Comparison of ENCODE assay signal across 25 cellular contexts in the genomic region with DNA sequence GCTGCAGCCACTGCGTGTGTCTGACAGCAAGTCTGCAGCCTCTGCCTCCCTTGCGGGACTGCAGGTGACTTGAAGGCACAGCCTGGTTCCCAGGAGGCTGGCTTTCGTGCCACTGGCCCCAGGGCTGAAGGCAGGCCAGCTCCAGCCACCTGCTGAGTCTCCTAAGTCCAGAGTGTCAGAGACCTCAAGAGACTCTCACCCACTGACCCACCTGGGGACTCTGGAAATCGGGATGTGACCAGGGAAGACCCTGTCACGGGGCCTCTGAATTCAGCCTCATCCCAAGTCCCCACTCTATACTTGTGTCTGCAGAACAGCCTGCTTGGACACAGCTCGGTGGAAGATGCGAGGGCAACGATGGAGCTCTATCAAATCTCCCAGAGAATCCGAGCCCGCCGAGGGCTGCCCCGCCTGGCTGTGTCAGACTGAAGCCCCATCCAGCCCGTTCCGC. TPM values are rescaled to one million over a fixed set of nuclear protein-coding genes. Genes with fewer than 3 reads are reported as not detected.
DNase-seq lines count a peak whose midpoint lies in the region; ATAC-seq and TF ChIP-seq lines count a peak whose summit lies in the region.
"Had no signal": no experiment of that assay in that cellular context is flagged by ENCODE, and none has a peak within 500 bp of the region (broad histone marks: within the 10 kb centered on the region; RNA-seq: fewer than 3 reads in every experiment).

No MANE protein-coding gene starts in this region.

- H3K4me1 Mint-ChIP-seq in T-helper 1 cell treated with Interleukin-12 subunit alpha and Interleukin-12 subunit beta and Interleukin-4 antibody, amounts not matched to agents 30 μg/mL and 1 μg/mL, for 36 hours (ENCODE audit: low read depth): peaks cover 18% of the 10 kb centered on the region
- peaks cover 43 to 47% (median 43%) of the 10 kb centered on the region in 3 donors for H3K4me1 Mint-ChIP-seq in IgD-negative memory B cell
- H3K4me1 Mint-ChIP-seq: nephron had no signal

- DNase-seq in T-helper 1 cell (no peak), coronary artery (ENCODE audit: low spot score) (peak; percentile 67), sciatic nerve (ENCODE audit: low spot score) (peak; percentile 51), NCI-H524 treated with DMSO at 0.1 percent for 48 hours (lab: John Stamatoyannopoulos, UW) (no peak)
- DNase-seq: activated CD4-positive, alpha-beta T cell treated with anti-CD3 and anti-CD28 coated beads for 1 hour; activated gamma-delta T cell treated with Interleukin-2 at 50 U/mL for 16 hours; anterior cingulate cortex; dermis blood vessel endothelial cell; DND-41; HFFc6; left colon; NCI-H1694; SK-N-SH; stimulated activated CD4-positive, alpha-beta T cell treated with anti-CD3 and anti-CD28 coated beads, Interleukin-1b, Interleukin-23, amount 100 ng/mL, for 48 hours had no signal

- peak overlapping the region; percentile 50 for H3K27ac Mint-ChIP-seq in T-helper 1 cell treated with Interleukin-12 subunit alpha and Interleukin-12 subunit beta and Interleukin-4 antibody, amounts not matched to agents 30 μg/mL and 1 μg/mL, for 36 hours
- peak overlapping the region; percentile 78 to 97 (median 92) for H3K27ac Mint-ChIP-seq in IgD-negative memory B cell
- H3K27ac Mint-ChIP-seq: HFFc6, mesothelial cell of epicardium, nephron, progenitor cell of endocrine pancreas had no signal

- TF ChIP-seq CTCF in coronary artery (IDR thresholded peaks at IDR 0.05): no peak

- no peak overlapping the region for H3K4me3 ChIP-seq in coronary artery
- H3K4me3 ChIP-seq: cardiac muscle cell, tibial artery had no signal

- intact Hi-C loops in sciatic nerve (cut with DNase I): no loop called here

- no peaks in the 10 kb centered on the region for H3K9me3 Mint-ChIP-seq in T-helper 1 cell treated with Interleukin-12 subunit alpha and Interleukin-12 subunit beta and Interleukin-4 antibody, amounts not matched to agents 30 μg/mL and 1 μg/mL, for 36 hours
- no peaks in the 10 kb centered on the region for H3K9me3 Mint-ChIP-seq in IgD-negative memory B cell
- H3K9me3 Mint-ChIP-seq: HFFc6, mesothelial cell of epicardium, nephron had no signal

- H3K27ac ChIP-seq in coronary artery: no peak overlapping the region
- H3K27ac ChIP-seq: 22Rv1, cardiac muscle cell, RWPE1, tibial artery had no signal

- no peaks in the 10 kb centered on the region for H3K27me3 Mint-ChIP-seq in T-helper 1 cell treated with Interleukin-12 subunit alpha and Interleukin-12 subunit beta and Interleukin-4 antibody, amounts not matched to agents 30 μg/mL and 1 μg/mL, for 36 hours (ENCODE audit: low read depth)
- H3K27me3 Mint-ChIP-seq in IgD-negative memory B cell: no peaks in the 10 kb centered on the region

- no peak overlapping the region for H3K4me3 Mint-ChIP-seq in T-helper 1 cell treated with Interleukin-12 subunit alpha and Interleukin-12 subunit beta and Interleukin-4 antibody, amounts not matched to agents 30 μg/mL and 1 μg/mL, for 36 hours
- peak overlapping the region in 1 of 4 donors; percentile 81 for H3K4me3 Mint-ChIP-seq in IgD-negative memory B cell
- H3K4me3 Mint-ChIP-seq: HFFc6, mesothelial cell of epicardium, nephron had no signal

- ATAC-seq in sciatic nerve: no peak
- ATAC-seq in HG02678 (IDR thresholded peaks at IDR 0.05; ENCODE audit: unreplicated experiment): no peak
- ATAC-seq in GM21717 (IDR thresholded peaks at IDR 0.05; ENCODE audit: unreplicated experiment): no peak
- ATAC-seq: left colon had no signal

- peaks cover 10% of the 10 kb centered on the region for H3K36me3 Mint-ChIP-seq in T-helper 1 cell treated with Interleukin-12 subunit alpha and Interleukin-12 subunit beta and Interleukin-4 antibody, amounts not matched to agents 30 μg/mL and 1 μg/mL, for 36 hours (ENCODE audit: low read depth)
- H3K36me3 Mint-ChIP-seq in IgD-negative memory B cell: peaks cover 4% of the 10 kb centered on the region
- H3K36me3 Mint-ChIP-seq: mesothelial cell of epicardium had no signal

RNA-seq across cellular contexts. Expression of gene ISG20, which starts 16.3 kb away (rescaled TPM):
- 760 TPM for polyA plus RNA-seq in IgD-negative memory B cell
- total RNA-seq in sciatic nerve: 20.2 TPM
- polyA plus RNA-seq: cardiac muscle cell had no signal

RNA-seq across cellular contexts. Expression of gene AEN, which starts 34.0 kb away (rescaled TPM):
- polyA plus RNA-seq in IgD-negative memory B cell: 40.8 TPM
- total RNA-seq in sciatic nerve: 10.7 TPM

Comparison
In these comparisons a context has a peak if more than half of its experiments do, and no peak if none do; other contexts are left out.
1. DNase-seq: peak in coronary artery (single experiment) and sciatic nerve (single experiment); none in T-helper 1 cell (0 of 5) and NCI-H524 treated with DMSO at 0.1 percent for 48 hours (single experiment).